In the genomic region with DNA sequence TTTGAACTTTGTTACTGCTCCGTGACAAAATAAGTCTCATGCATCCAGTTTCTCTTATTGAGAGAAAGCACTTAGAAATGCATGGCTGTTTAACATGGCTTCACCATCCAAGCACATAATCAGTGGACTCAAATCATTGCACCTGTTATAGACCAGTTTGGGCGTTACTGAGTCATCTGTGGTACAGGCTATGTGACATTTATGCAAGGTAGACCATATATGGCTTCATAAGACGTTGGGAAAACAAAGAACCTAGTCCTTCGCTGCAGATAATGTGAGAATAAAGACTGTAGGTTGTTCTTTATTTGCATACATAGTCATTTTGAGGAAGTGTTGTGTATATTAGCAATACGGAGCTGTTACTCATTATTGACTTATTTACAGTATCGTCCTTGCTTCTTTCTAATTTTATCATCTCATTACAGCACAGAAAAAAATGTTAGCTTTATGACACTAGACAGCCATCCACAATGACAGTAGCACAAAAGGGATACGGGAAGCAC, we compare ENCODE assay signal across 19 cellular contexts.
"Had no signal": no experiment of that assay in that cellular context is flagged by ENCODE, and none has a peak within 500 bp of the region (broad histone marks: within the 10 kb centered on the region; RNA-seq: fewer than 3 reads in every experiment).

No MANE protein-coding gene starts in this region.

- DNase-seq: activated CD4-positive, alpha-beta memory T cell treated with anti-CD3 and anti-CD28 coated beads, Interleukin-2, amount 10 ng/mL, durations not matched to agents 7 days and 5 days; activated CD4-positive, alpha-beta T cell treated with anti-CD3 and anti-CD28 coated beads, Interleukin-2, amount 10 ng/mL, durations not matched to agents 24 days and 14 days; activated effector memory CD4-positive, alpha-beta T cell treated with anti-CD3 and anti-CD28 coated beads, Interleukin-2, amount 50 U/mL, for 16 hours; activated naive CD4-positive, alpha-beta T cell treated with anti-CD3 and anti-CD28 coated beads, Interleukin-2, amount 10 ng/mL, durations not matched to agents 7 days and 5 days; activated T-cell treated with anti-CD3 and anti-CD28 coated beads, Interleukin-2, amount 50 U/mL, for 72 hours; amygdala; cerebellar nuclear complex; glutamatergic neuron; immature natural killer cell; kidney glomerular epithelial cell; left ventricle myocardium inferior; naive thymus-derived CD8-positive, alpha-beta T cell; retina; sigmoid colon; stimulated activated CD4-positive, alpha-beta T cell treated with anti-CD3 and anti-CD28 coated beads, Interleukin-2, amount 100 ng/mL, for 48 hours; stimulated activated naive CD4-positive, alpha-beta T cell; testis; trophoblast cell; uterus had no signal

- ATAC-seq: activated T-cell treated with anti-CD3 and anti-CD28 coated beads, Interleukin-2, amount 50 U/mL, for 72 hours; naive thymus-derived CD8-positive, alpha-beta T cell had no signal
